In the genomic region with DNA sequence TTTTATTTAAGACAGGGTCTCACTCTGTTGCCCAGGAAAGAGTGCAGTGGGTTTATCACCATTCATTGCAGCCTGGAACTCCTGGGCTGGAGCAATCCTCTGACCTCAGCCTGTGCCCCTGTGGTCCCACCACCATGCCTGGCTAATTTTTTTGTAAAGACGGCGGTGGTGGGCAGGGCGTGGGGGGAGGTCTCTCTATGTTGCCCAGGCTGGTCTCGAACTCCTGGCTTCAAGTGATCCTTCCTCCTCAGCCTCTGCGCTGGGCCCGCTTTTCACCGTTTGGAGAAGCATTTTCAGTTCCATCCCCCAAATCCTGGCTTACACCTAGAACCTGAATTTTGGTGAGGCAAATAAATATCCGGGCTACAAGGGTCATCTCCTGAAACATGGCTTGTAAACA, we compare ENCODE assay signal across 22 cellular contexts.
"Had no signal": no experiment of that assay in that cellular context is flagged by ENCODE, and none has a peak within 500 bp of the region (broad histone marks: within the 10 kb centered on the region; RNA-seq: fewer than 3 reads in every experiment).

No MANE protein-coding gene starts in this region.

- H3K27me3 ChIP-seq: dorsolateral prefrontal cortex, right atrium auricular region, sigmoid colon, stomach, transverse colon had no signal

- H3K9me3 Mint-ChIP-seq: stimulated activated naive B cell treated with anti-CD40 and anti-IgM and Interleukin-4, amounts not matched to agents 10 μg/mL and 1 μg/mL and 100 μg/mL, for 72 hours had no signal

- DNase-seq: cortex of kidney; dorsolateral prefrontal cortex; effector CD8-positive, alpha-beta T cell; left colon; left ventricle myocardium superior; mesenchymal stem cell; midbrain; posterior cingulate gyrus; sigmoid colon; stimulated activated CD4-positive, alpha-beta T cell treated with anti-CD3 and anti-CD28 coated beads, Interleukin-2, amount 100 ng/mL, for 24 hours; stimulated activated CD4-positive, alpha-beta T cell treated with anti-CD3 and anti-CD28 coated beads, Interleukin-4, amount 100 ng/mL, for 4 hours; stimulated activated naive B cell treated with anti-CD40 and anti-IgM and Interleukin-4, amounts not matched to agents 10 μg/mL and 1 μg/mL and 100 μg/mL, for 72 hours; stomach; substantia nigra; transverse colon had no signal

- H3K4me3 ChIP-seq: lung, right atrium auricular region, sigmoid colon, transverse colon had no signal

- H3K9me3 ChIP-seq: right atrium auricular region, sigmoid colon, stomach, thoracic aorta, transverse colon had no signal

- FAIRE-seq: endometrium, frontal cortex, keratinocyte had no signal

- H3K27me3 Mint-ChIP-seq: stimulated activated naive B cell treated with anti-CD40 and anti-IgM and Interleukin-4, amounts not matched to agents 10 μg/mL and 1 μg/mL and 100 μg/mL, for 72 hours had no signal

- ATAC-seq: esophagus mucosa; left colon; left ventricle myocardium superior; stimulated activated naive B cell treated with anti-CD40 and anti-IgM and Interleukin-4, amounts not matched to agents 10 μg/mL and 1 μg/mL and 100 μg/mL, for 72 hours had no signal
